Comparison of ENCODE assay signal across 22 cellular contexts in genomic region chr16:17589898-17590297, GRCh38.
"Had no signal": no experiment of that assay in that cellular context is flagged by ENCODE, and none has a peak within 500 bp of the region (broad histone marks: within the 10 kb centered on the region; RNA-seq: fewer than 3 reads in every experiment).

No MANE protein-coding gene starts in this region.

- H3K36me3 ChIP-seq: adrenal gland, breast epithelium, gastroesophageal sphincter, heart left ventricle, prostate gland, right atrium auricular region, upper lobe of left lung had no signal

- H3K9me3 ChIP-seq: adrenal gland, breast epithelium, mucosa of descending colon, prostate gland, right atrium auricular region, upper lobe of left lung had no signal

- H3K4me1 Mint-ChIP-seq: activated naive CD4-positive, alpha-beta T cell treated with anti-CD3 and anti-CD28 coated beads, Interleukin-2, amount 10 ng/mL, durations not matched to agents 7 days and 5 days had no signal

- ATAC-seq: esophagus mucosa; gastroesophageal sphincter; heart left ventricle; left ventricle myocardium superior; mucosa of descending colon; stimulated activated naive CD8-positive, alpha-beta T cell treated with anti-CD3 and anti-CD28 coated beads, Interleukin-15, amount 100 ng/mL, for 72 hours had no signal

- H3K4me1 ChIP-seq: adrenal gland, breast epithelium, gastroesophageal sphincter, heart left ventricle, prostate gland, right atrium auricular region, upper lobe of left lung had no signal

- H3K27ac Mint-ChIP-seq: activated naive CD4-positive, alpha-beta T cell treated with anti-CD3 and anti-CD28 coated beads, Interleukin-2, amount 10 ng/mL, durations not matched to agents 7 days and 5 days; naive B cell had no signal

- H3K4me3 ChIP-seq: adrenal gland, breast epithelium, gastroesophageal sphincter, heart left ventricle, mucosa of descending colon, prostate gland, right atrium auricular region, upper lobe of left lung had no signal

- H3K4me3 Mint-ChIP-seq: activated naive CD4-positive, alpha-beta T cell treated with anti-CD3 and anti-CD28 coated beads, Interleukin-2, amount 10 ng/mL, durations not matched to agents 7 days and 5 days; naive B cell; stimulated activated naive CD8-positive, alpha-beta T cell treated with anti-CD3 and anti-CD28 coated beads, Interleukin-15, amount 100 ng/mL, for 72 hours had no signal

- DNase-seq: activated CD4-positive, CD25-positive, alpha-beta regulatory T cell; activated CD8-positive, alpha-beta memory T cell treated with anti-CD3 and anti-CD28 coated beads, Interleukin-2, amount 50 U/mL, for 48 hours; activated naive CD4-positive, alpha-beta T cell treated with anti-CD3 and anti-CD28 coated beads, Interleukin-2, amount 10 ng/mL, durations not matched to agents 7 days and 5 days; adrenal gland; cerebellar nuclear complex; cortex of kidney; effector CD4-positive, alpha-beta T cell; heart left ventricle; kidney glomerular epithelial cell; left ventricle myocardium superior; mucosa of descending colon; naive B cell; stimulated activated CD4-positive, alpha-beta T cell treated with anti-CD3 and anti-CD28 coated beads, Interleukin-2, amount 100 ng/mL, for 24 hours; stimulated activated naive CD8-positive, alpha-beta T cell treated with anti-CD3 and anti-CD28 coated beads, Interleukin-15, amount 100 ng/mL, for 72 hours; SW 1271; T1000; upper lobe of left lung had no signal

- H3K27ac ChIP-seq: adrenal gland, breast epithelium, gastroesophageal sphincter, heart left ventricle, prostate gland, right atrium auricular region, upper lobe of left lung had no signal

- H3K36me3 Mint-ChIP-seq: activated naive CD4-positive, alpha-beta T cell treated with anti-CD3 and anti-CD28 coated beads, Interleukin-2, amount 10 ng/mL, durations not matched to agents 7 days and 5 days had no signal

- H3K27me3 ChIP-seq: adrenal gland, breast epithelium, gastroesophageal sphincter, right atrium auricular region, upper lobe of left lung had no signal
